Comparison of ENCODE assay signal across 32 cellular contexts in genomic region chrY:6966519-6966918, GRCh38.
DNase-seq lines count a peak whose midpoint lies in the region; ATAC-seq and TF ChIP-seq lines count a peak whose summit lies in the region.
"Had no signal": no experiment of that assay in that cellular context is flagged by ENCODE, and none has a peak within 500 bp of the region (broad histone marks: within the 10 kb centered on the region; RNA-seq: fewer than 3 reads in every experiment).

No MANE protein-coding gene starts in this region.

- intact Hi-C loops in tibial artery (cut with DNase I; ENCODE audit: low total_unique reads): no loop called here

- H3K27me3 ChIP-seq in tibial artery: no peaks in the 10 kb centered on the region
- H3K27me3 ChIP-seq: BE2C, neural progenitor cell, stomach, tibial nerve had no signal

- H3K4me3 ChIP-seq in LNCaP clone FGC (ENCODE audit: low read depth, low read length) (no peak overlapping the region), tibial artery (no peak overlapping the region)
- H3K4me3 ChIP-seq: neural progenitor cell, stomach, tibial nerve had no signal

- H3K9me3 Mint-ChIP-seq in activated T-cell treated with anti-CD3 and anti-CD28 coated beads, Interleukin-2, amount 50 U/mL, for 24 hours: no peaks in the 10 kb centered on the region
- H3K9me3 Mint-ChIP-seq: activated CD4-positive, alpha-beta T cell treated with anti-CD3 and anti-CD28 coated beads, Interleukin-2, amount 10 ng/mL, durations not matched to agents 24 days and 14 days; activated naive CD4-positive, alpha-beta T cell treated with anti-CD3 and anti-CD28 coated beads, Interleukin-2, amount 50 U/mL, for 72 hours; activated T-helper 1 cell treated with anti-CD3 and anti-CD28 coated beads, Interleukin-12 subunit alpha, Interleukin-12 subunit beta, Interleukin-2, Interleukin-4 antibody, amounts not matched to agents 30 ng/mL and 10 ng/mL and 1 ng/mL, durations not matched to agents 14 hours and 24 hours and 36 hours; CD8-positive, alpha-beta memory T cell; dendritic cell treated with granulocyte-macrophage colony-stimulating factor and Interleukin-4, amounts not matched to agents 40 ng/mL and 50 ng/mL, for 4 days; immature natural killer cell; memory B cell; neural progenitor cell had no signal

- no peaks in the 10 kb centered on the region for H3K4me1 Mint-ChIP-seq in activated T-cell treated with anti-CD3 and anti-CD28 coated beads, Interleukin-2, amount 50 U/mL, for 24 hours (ENCODE audit: low read depth)
- H3K4me1 Mint-ChIP-seq: immature natural killer cell, neural progenitor cell had no signal

- H3K4me1 ChIP-seq in tibial artery: no peaks in the 10 kb centered on the region
- H3K4me1 ChIP-seq: BE2C, neural progenitor cell, stomach, tibial nerve had no signal

- no peak overlapping the region for H3K4me3 Mint-ChIP-seq in activated T-cell treated with anti-CD3 and anti-CD28 coated beads, Interleukin-2, amount 50 U/mL, for 24 hours
- H3K4me3 Mint-ChIP-seq: activated CD4-positive, alpha-beta T cell treated with anti-CD3 and anti-CD28 coated beads, Interleukin-2, amount 10 ng/mL, durations not matched to agents 24 days and 14 days; activated T-helper 1 cell treated with anti-CD3 and anti-CD28 coated beads, Interleukin-12 subunit alpha, Interleukin-12 subunit beta, Interleukin-2, Interleukin-4 antibody, amounts not matched to agents 30 ng/mL and 10 ng/mL and 1 ng/mL, durations not matched to agents 14 hours and 24 hours and 36 hours; CD8-positive, alpha-beta memory T cell; dendritic cell treated with granulocyte-macrophage colony-stimulating factor and Interleukin-4, amounts not matched to agents 40 ng/mL and 50 ng/mL, for 4 days; immature natural killer cell; memory B cell; neural progenitor cell had no signal

- DNase-seq in stimulated activated CD4-positive, alpha-beta T cell treated with anti-CD3 and anti-CD28 coated beads, Interleukin-1b, Interleukin-23, amount 100 ng/mL, for 48 hours: peak; percentile 1
- DNase-seq in stimulated activated CD4-positive, alpha-beta T cell treated with anti-CD3 and anti-CD28 coated beads, Interleukin-4, amount 100 ng/mL, for 1 hour: no peak
- DNase-seq in LNCaP clone FGC (ENCODE audit: low read depth) (peak; percentile 30), epithelial cell of prostate (ENCODE audit: low read depth, low spot score) (peak; percentile 33), COR-L47 (lab: John Stamatoyannopoulos, UW) (no peak), tibial artery (no peak)
- DNase-seq in activated T-cell treated with anti-CD3 and anti-CD28 coated beads, Interleukin-2, amount 50 U/mL, for 24 hours: no peak
- DNase-seq: activated CD4-positive, alpha-beta T cell treated with anti-CD3 and anti-CD28 coated beads, Interleukin-2, amount 10 ng/mL, durations not matched to agents 24 days and 14 days; anterior cingulate cortex; BE2C; caudate nucleus; CD8-positive, alpha-beta memory T cell; DMS153; hypothalamus; immature natural killer cell; IMR-90; left colon; NCI-H1092 treated with DMSO at 0.1 percent for 48 hours; NCI-H187; NCI-H69; SHP77 treated with DMSO at 0.1 percent for 48 hours; stomach; SW 1271; T-helper 9 cell; WERI-Rb-1 had no signal

- no peaks in the 10 kb centered on the region for H3K27me3 Mint-ChIP-seq in activated T-cell treated with anti-CD3 and anti-CD28 coated beads, Interleukin-2, amount 50 U/mL, for 24 hours
- H3K27me3 Mint-ChIP-seq: CD8-positive, alpha-beta memory T cell; memory B cell had no signal

- H3K27ac ChIP-seq in epithelial cell of prostate (no peak overlapping the region), tibial artery (no peak overlapping the region)
- H3K27ac ChIP-seq: neural progenitor cell, stomach, tibial nerve, WERI-Rb-1 had no signal

- H3K27ac Mint-ChIP-seq in activated T-cell treated with anti-CD3 and anti-CD28 coated beads, Interleukin-2, amount 50 U/mL, for 24 hours: no peak overlapping the region
- H3K27ac Mint-ChIP-seq: activated CD4-positive, alpha-beta T cell treated with anti-CD3 and anti-CD28 coated beads, Interleukin-2, amount 10 ng/mL, durations not matched to agents 24 days and 14 days; activated naive CD4-positive, alpha-beta T cell treated with anti-CD3 and anti-CD28 coated beads, Interleukin-2, amount 50 U/mL, for 72 hours; activated T-helper 1 cell treated with anti-CD3 and anti-CD28 coated beads, Interleukin-12 subunit alpha, Interleukin-12 subunit beta, Interleukin-2, Interleukin-4 antibody, amounts not matched to agents 30 ng/mL and 10 ng/mL and 1 ng/mL, durations not matched to agents 14 hours and 24 hours and 36 hours; CD8-positive, alpha-beta memory T cell; dendritic cell treated with granulocyte-macrophage colony-stimulating factor and Interleukin-4, amounts not matched to agents 40 ng/mL and 50 ng/mL, for 4 days; memory B cell; neural progenitor cell had no signal

- H3K9me3 ChIP-seq in tibial artery: no peaks in the 10 kb centered on the region
- H3K9me3 ChIP-seq: BE2C, stomach, tibial nerve had no signal

- H3K36me3 Mint-ChIP-seq in activated T-cell treated with anti-CD3 and anti-CD28 coated beads, Interleukin-2, amount 50 U/mL, for 24 hours (ENCODE audit: low read depth): no peaks in the 10 kb centered on the region
- H3K36me3 Mint-ChIP-seq: activated naive CD4-positive, alpha-beta T cell treated with anti-CD3 and anti-CD28 coated beads, Interleukin-2, amount 50 U/mL, for 72 hours; CD8-positive, alpha-beta memory T cell; immature natural killer cell; memory B cell; neural progenitor cell had no signal

- TF ChIP-seq CTCF in LNCaP clone FGC (IDR thresholded peaks at IDR 0.05; ENCODE audit: control insufficient read depth, extremely low read depth, insufficient read depth): no peak
- TF ChIP-seq CTCF in tibial artery (IDR thresholded peaks at IDR 0.05): no peak

- no peaks in the 10 kb centered on the region for H3K36me3 ChIP-seq in tibial artery
- H3K36me3 ChIP-seq: BE2C, neural progenitor cell, stomach, tibial nerve, WERI-Rb-1 had no signal

- no peak for ATAC-seq in HG02938 (IDR thresholded peaks at IDR 0.05; ENCODE audit: unreplicated experiment)
- ATAC-seq: left colon had no signal

Comparison
In these comparisons a context has a peak if more than half of its experiments do, and no peak if none do; other contexts are left out.
1. DNase-seq: peak in stimulated activated CD4-positive, alpha-beta T cell treated with anti-CD3 and anti-CD28 coated beads, Interleukin-1b, Interleukin-23, amount 100 ng/mL, for 48 hours (single experiment), LNCaP clone FGC (single experiment) and epithelial cell of prostate (single experiment); none in stimulated activated CD4-positive, alpha-beta T cell treated with anti-CD3 and anti-CD28 coated beads, Interleukin-4, amount 100 ng/mL, for 1 hour (single experiment), COR-L47 (single experiment), tibial artery (0 of 2) and activated T-cell treated with anti-CD3 and anti-CD28 coated beads, Interleukin-2, amount 50 U/mL, for 24 hours (single experiment).